1 cellular context compared by ENCODE assay signal in the genomic region with DNA sequence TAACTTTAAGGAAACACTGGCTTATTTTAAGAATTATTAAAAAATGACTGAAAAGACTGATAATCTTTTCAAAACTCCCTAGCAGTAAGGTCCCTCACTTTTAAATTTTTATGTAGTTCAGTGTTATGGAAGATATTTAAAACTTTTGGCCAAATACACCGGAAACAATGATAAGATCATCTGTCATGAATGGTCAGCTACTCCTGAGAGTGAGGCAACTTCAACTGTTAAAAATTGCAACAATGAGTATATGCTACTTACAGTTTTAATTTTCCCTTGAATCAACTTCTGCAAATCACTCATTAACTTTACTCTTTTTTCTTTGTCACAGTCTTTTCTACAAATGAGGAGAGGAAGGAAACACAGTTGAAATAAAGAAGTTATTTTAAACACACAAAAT.
TF ChIP-seq lines count a peak whose summit lies in the region.

No MANE protein-coding gene starts in this region.

TF ChIP-seq in A549, 52 proteins besides CTCF, POLR2A, EP300 and RAD21 (continued from another document):
- TF ChIP-seq, protein P1, sequence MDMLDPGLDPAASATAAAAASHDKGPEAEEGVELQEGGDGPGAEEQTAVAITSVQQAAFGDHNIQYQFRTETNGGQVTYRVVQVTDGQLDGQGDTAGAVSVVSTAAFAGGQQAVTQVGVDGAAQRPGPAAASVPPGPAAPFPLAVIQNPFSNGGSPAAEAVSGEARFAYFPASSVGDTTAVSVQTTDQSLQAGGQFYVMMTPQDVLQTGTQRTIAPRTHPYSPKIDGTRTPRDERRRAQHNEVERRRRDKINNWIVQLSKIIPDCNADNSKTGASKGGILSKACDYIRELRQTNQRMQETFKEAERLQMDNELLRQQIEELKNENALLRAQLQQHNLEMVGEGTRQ (IDR thresholded peaks at IDR 0.05) = no peak
